ENCODE assay signal across 8 cellular contexts in genomic region chr3:197960694-197961581, GRCh38. TPM values are rescaled to one million over a fixed set of nuclear protein-coding genes. Genes with fewer than 3 reads are reported as not detected.
DNase-seq lines count a peak whose midpoint lies in the region; ATAC-seq and TF ChIP-seq lines count a peak whose summit lies in the region.

No MANE protein-coding gene starts in this region.

- no peaks in the 10 kb centered on the region for H3K27me3 ChIP-seq in Peyer's patch

- no peak for ATAC-seq in GM18870 (IDR thresholded peaks at IDR 0.05; ENCODE audit: unreplicated experiment)

- H3K27me3 Mint-ChIP-seq in osteocyte (ENCODE audit: unreplicated experiment), result no peaks in the 10 kb centered on the region

- peaks cover 0 to 5% (median 0%) of the 10 kb centered on the region in 3 donors for H3K36me3 ChIP-seq in Peyer's patch

- peak overlapping the region; percentile 89 for H3K27ac Mint-ChIP-seq in osteocyte (ENCODE audit: unreplicated experiment)

- H3K4me3 ChIP-seq in GM12864 (ENCODE audit: low read depth, low read length) (peak overlapping the region; percentile 69), Peyer's patch (peak overlapping the region; percentile 71 to 86 (median 84)), epithelial cell of esophagus (ENCODE audit: low read length) (peak overlapping the region; percentile 92)

- no peaks in the 10 kb centered on the region for H3K9me3 Mint-ChIP-seq in osteocyte (ENCODE audit: unreplicated experiment)

- TF ChIP-seq CTCF in GM12864 (IDR thresholded peaks at IDR 0.05; ENCODE audit: low read depth, low read length, missing control alignments) (no peak), Peyer's patch (IDR thresholded peaks at IDR 0.05) (no peak), epithelial cell of esophagus (IDR thresholded peaks at IDR 0.05; ENCODE audit: insufficient read depth, low read depth, low read length, missing control alignments) (no peak), osteocyte (IDR thresholded peaks at IDR 0.05) (no peak)

- DNase-seq in GM12864 (ENCODE audit: low read depth), result no peak
- no peak for DNase-seq in Peyer's patch
- no peak for DNase-seq in epithelial cell of esophagus (ENCODE audit: low read depth)
- no peak for DNase-seq in osteocyte (ENCODE audit: extremely low spot score, unreplicated experiment)
- no peak for DNase-seq in NCI-H1417 (lab: John Stamatoyannopoulos, UW)
- no peak for DNase-seq in effector CD8-positive, alpha-beta T cell (lab: John Stamatoyannopoulos, UW)
- DNase-seq in NCI-H1092 treated with DMSO at 0.1 percent for 48 hours (lab: John Stamatoyannopoulos, UW), result no peak

- TF ChIP-seq POLR2A in Peyer's patch (IDR thresholded peaks at IDR 0.05), result no peak

- no peaks in the 10 kb centered on the region for H3K9me3 ChIP-seq in Peyer's patch

- peaks cover 36% of the 10 kb centered on the region for H3K4me1 Mint-ChIP-seq in osteocyte (ENCODE audit: unreplicated experiment)

- H3K4me3 Mint-ChIP-seq in osteocyte (ENCODE audit: unreplicated experiment), result peak overlapping the region; percentile 89

- peak overlapping the region; percentile 59 to 70 (median 67) for H3K27ac ChIP-seq in Peyer's patch

- H3K4me1 ChIP-seq in Peyer's patch, result peaks cover 0 to 18% (median 5%) of the 10 kb centered on the region in 4 donors

- peaks cover 9% of the 10 kb centered on the region for H3K36me3 Mint-ChIP-seq in osteocyte (ENCODE audit: unreplicated experiment)

RNA-seq across cellular contexts. Expression of gene LMLN, which starts 0.9 kb away (rescaled TPM):
- total RNA-seq in Peyer's patch, result 1 to 10 TPM in 3 of 4 donors, under 1 TPM in 1; 0.83 to 6.2 (median 4.2) TPM
- 5.7 and 7.7 TPM in 2 replicates for total RNA-seq in osteocyte

RNA-seq across cellular contexts. Expression of gene RPL35A, which starts 10.9 kb away (rescaled TPM):
- total RNA-seq in Peyer's patch, result 100 to 1,000 TPM; 180 to 519 (median 209) TPM
- 843 and 861 TPM in 2 replicates for total RNA-seq in osteocyte
